10 cellular contexts compared by ENCODE assay signal in genomic region chr6:16704706-16705402, GRCh38. TPM values are rescaled to one million over a fixed set of nuclear protein-coding genes. Genes with fewer than 3 reads are reported as not detected.
DNase-seq lines count a peak whose midpoint lies in the region; ATAC-seq and TF ChIP-seq lines count a peak whose summit lies in the region.
"Had no signal": no experiment of that assay in that cellular context is flagged by ENCODE, and none has a peak within 500 bp of the region (broad histone marks: within the 10 kb centered on the region; RNA-seq: fewer than 3 reads in every experiment).

No MANE protein-coding gene starts in this region.

- no peak for TF ChIP-seq POLR2A in transverse colon (IDR thresholded peaks at IDR 0.05)

- no peak for TF ChIP-seq EP300 in transverse colon (IDR thresholded peaks at IDR 0.05; ENCODE audit: low read depth)

- TF ChIP-seq CTCF in transverse colon (IDR thresholded peaks at IDR 0.05) (no peak), A673 (conservative IDR thresholded peaks at IDR 0.05; ENCODE audit: low read depth, low read length) (no peak)

- peak overlapping the region; percentile 75 for H3K27ac Mint-ChIP-seq in activated T-cell treated with anti-CD3 and anti-CD28 coated beads, Interleukin-2, amount 50 U/mL, for 72 hours

- peak; percentile 89 to 93 for ATAC-seq in activated T-cell treated with anti-CD3 and anti-CD28 coated beads, Interleukin-2, amount 50 U/mL, for 72 hours (replicated peaks in 1 of 2)
- ATAC-seq in HG03520 (IDR thresholded peaks at IDR 0.05; ENCODE audit: unreplicated experiment) = no peak

- 62 to 83% methylated on average over 2 to 8 of the region's 8 CpGs for WGBS in transverse colon (ENCODE audit: low coverage in 1 of 2), 2 donors

- H3K4me1 ChIP-seq in transverse colon = peaks cover 0 to 46% (median 10%) of the 10 kb centered on the region in 4 donors
- peaks cover 4% of the 10 kb centered on the region for H3K4me1 ChIP-seq in A673 (ENCODE audit: insufficient read depth, low read length, poor library complexity, severe bottlenecking)

- in situ Hi-C loops in transverse colon (cut with MboI; ENCODE audit: low pct_ligation_motif_present in 1 of 4, low pct_unique_long_range_greater_than_20kb in 1 of 4, low sequenced_read_pairs in 3 of 4) = no loop called here

- H3K9me3 ChIP-seq in transverse colon (no peaks in the 10 kb centered on the region), A673 (ENCODE audit: low read depth, low read length, poor library complexity, severe bottlenecking) (no peaks in the 10 kb centered on the region)

- peaks cover 5 to 7% of the 10 kb centered on the region in 2 donors for H3K36me3 Mint-ChIP-seq in activated T-cell treated with anti-CD3 and anti-CD28 coated beads, Interleukin-2, amount 50 U/mL, for 72 hours (ENCODE audit: insufficient read depth in 2 of 2)

- H3K36me3 ChIP-seq in transverse colon = no peaks in the 10 kb centered on the region
- no peaks in the 10 kb centered on the region for H3K36me3 ChIP-seq in A673 (ENCODE audit: insufficient read depth, low read length, poor library complexity, severe bottlenecking)
- H3K36me3 ChIP-seq: BLaER1 treated with 17β-estradiol and CSF1 and Interleukin-3, amounts not matched to agents 10 nM and 100 nM had no signal

- DNase-seq in activated T-cell treated with anti-CD3 and anti-CD28 coated beads for 48 hours (ENCODE audit: low read depth) (peak; percentile 62), activated T-cell treated with anti-CD3 and anti-CD28 coated beads for 4 hours (no peak), islet precursor cell (peak; percentile 92), transverse colon (no peak), A673 (ENCODE audit: low spot score) (no peak), NCI-H1105 (lab: John Stamatoyannopoulos, UW) (no peak)
- peak; percentile 72 to 82 for DNase-seq in activated T-cell treated with anti-CD3 and anti-CD28 coated beads, Interleukin-2, amount 50 U/mL, for 72 hours
- DNase-seq: NCI-H1417 had no signal

- H3K4me1 Mint-ChIP-seq in activated T-cell treated with anti-CD3 and anti-CD28 coated beads, Interleukin-2, amount 50 U/mL, for 72 hours (ENCODE audit: low read depth) = peaks cover 72% of the 10 kb centered on the region

- no TSS peak for BruUV-seq in A673 (replicated peaks; lab: Mats Ljungman, UMichigan)

- H3K27me3 Mint-ChIP-seq in activated T-cell treated with anti-CD3 and anti-CD28 coated beads, Interleukin-2, amount 50 U/mL, for 72 hours (ENCODE audit: low read depth) = no peaks in the 10 kb centered on the region

- H3K4me3 Mint-ChIP-seq in activated T-cell treated with anti-CD3 and anti-CD28 coated beads, Interleukin-2, amount 50 U/mL, for 72 hours = peak overlapping the region; percentile 81 to 89

- intact Hi-C loops in transverse colon (cut with DNase I; ENCODE audit: low total_unique reads) = no loop called here
- intact Hi-C loops in A673 (cut with micrococcal nuclease; ENCODE audit: unreplicated experiment) = no loop called here

- CTCF ChIA-PET in A673 (lab: Charles Lee) = no interaction called here

- H3K27ac ChIP-seq in transverse colon (peak overlapping the region; percentile 36 to 64 (median 53)), A673 (ENCODE audit: low read depth, low read length, poor library complexity, severe bottlenecking) (no peak overlapping the region)

- POLR2A ChIA-PET in A673 (lab: Charles Lee; ENCODE audit: low non-redundant PET) = no interaction called here

- H3K4me3 ChIP-seq in transverse colon (peak overlapping the region in 1 of 4 donors; percentile 34), A673 (ENCODE audit: low read depth, low read length, poor library complexity, severe bottlenecking) (no peak overlapping the region)
- H3K4me3 ChIP-seq: BLaER1 treated with 17β-estradiol and CSF1 and Interleukin-3, amounts not matched to agents 10 nM and 100 nM had no signal

- H3K9me3 Mint-ChIP-seq in activated T-cell treated with anti-CD3 and anti-CD28 coated beads, Interleukin-2, amount 50 U/mL, for 72 hours = no peaks in the 10 kb centered on the region

- H3K27me3 ChIP-seq in transverse colon (no peaks in the 10 kb centered on the region), A673 (replicated peaks; ENCODE audit: insufficient read depth, low read depth, low read length, poor library complexity) (no peaks in the 10 kb centered on the region)

RNA-seq across cellular contexts. Expression of gene ATXN1, which starts 56.4 kb away (rescaled TPM):
- 10 to 100 TPM; 46.5 to 65.1 TPM for total RNA-seq in activated T-cell treated with anti-CD3 and anti-CD28 coated beads, Interleukin-2, amount 50 U/mL, for 72 hours
- total RNA-seq in transverse colon (100 to 1,000 TPM in 2 of 4 donors, 10 to 100 TPM in 2; 48.7 to 166 (median 105) TPM), A673 (2021) (25.6 and 25.7 TPM in 2 replicates)

Comparison
In these comparisons a context has a peak if more than half of its experiments do, and no peak if none do; other contexts are left out.
1. DNase-seq: peak in activated T-cell treated with anti-CD3 and anti-CD28 coated beads for 48 hours (single experiment), activated T-cell treated with anti-CD3 and anti-CD28 coated beads, Interleukin-2, amount 50 U/mL, for 72 hours (2 of 2) and islet precursor cell (single experiment); none in activated T-cell treated with anti-CD3 and anti-CD28 coated beads for 4 hours (single experiment), transverse colon (single experiment), A673 (single experiment) and NCI-H1105 (single experiment).